ENCODE assay signal across 10 cellular contexts in genomic region chrX:14942341-14942740, GRCh38.
"Had no signal": no experiment of that assay in that cellular context is flagged by ENCODE, and none has a peak within 500 bp of the region (broad histone marks: within the 10 kb centered on the region; RNA-seq: fewer than 3 reads in every experiment).

No MANE protein-coding gene starts in this region.

- DNase-seq: GM23248, GOT3, H7, HFFc6, KG1 had no signal

- H3K4me1 ChIP-seq: HAP-1 had no signal

- FAIRE-seq: HepG2, K562 had no signal

- H3K9me3 ChIP-seq: HAP-1 had no signal

- H3K27ac ChIP-seq: GM23248, HL-60 had no signal

- H3K4me3 ChIP-seq: GM23248, HAP-1, K562 had no signal

- ATAC-seq: HCT116, HepG2, K562 had no signal
